In genomic region chr1:61426884-61427283, GRCh38 we compare ENCODE assay signal across 17 cellular contexts.
"Had no signal": no experiment of that assay in that cellular context is flagged by ENCODE, and none has a peak within 500 bp of the region (broad histone marks: within the 10 kb centered on the region; RNA-seq: fewer than 3 reads in every experiment).

No MANE protein-coding gene starts in this region.

- ATAC-seq: activated T-helper 17 cell treated with anti-CD3 and anti-CD28 coated beads, Interleukin-2, amount 50 U/mL, for 72 hours; esophagus mucosa; natural killer cell treated with Interleukin-12 subunit alpha and Interleukin-12 subunit beta and Interleukin-15 and Interleukin-18, amount 100 ng/mL, for 72 hours; stimulated activated memory B cell treated with anti-CD40 and anti-IgM and Interleukin-4, amounts not matched to agents 10 μg/mL and 1 μg/mL and 100 μg/mL, for 72 hours had no signal

- H3K27me3 Mint-ChIP-seq: activated naive CD4-positive, alpha-beta T cell treated with anti-CD3 and anti-CD28 coated beads, Interleukin-2, amount 50 U/mL, for 24 hours; activated T-helper 17 cell treated with anti-CD3 and anti-CD28 coated beads, Interleukin-2, amount 50 U/mL, for 72 hours had no signal

- H3K36me3 Mint-ChIP-seq: activated naive CD4-positive, alpha-beta T cell treated with anti-CD3 and anti-CD28 coated beads, Interleukin-2, amount 50 U/mL, for 24 hours; natural killer cell treated with Interleukin-12 subunit alpha and Interleukin-12 subunit beta and Interleukin-15 and Interleukin-18, amount 100 ng/mL, for 72 hours; stimulated activated memory B cell treated with anti-CD40 and anti-IgM and Interleukin-4, amounts not matched to agents 10 μg/mL and 1 μg/mL and 100 μg/mL, for 72 hours had no signal

- H3K27me3 ChIP-seq: adrenal gland, colonic mucosa, thyroid gland, uterus had no signal

- H3K4me1 Mint-ChIP-seq: activated naive CD4-positive, alpha-beta T cell treated with anti-CD3 and anti-CD28 coated beads, Interleukin-2, amount 50 U/mL, for 24 hours; activated T-helper 17 cell treated with anti-CD3 and anti-CD28 coated beads, Interleukin-2, amount 50 U/mL, for 72 hours had no signal

- H3K9me3 ChIP-seq: adrenal gland, colonic mucosa, prostate gland, thyroid gland, uterus had no signal

- H3K9me3 Mint-ChIP-seq: activated naive CD4-positive, alpha-beta T cell treated with anti-CD3 and anti-CD28 coated beads, Interleukin-2, amount 50 U/mL, for 24 hours; activated T-helper 17 cell treated with anti-CD3 and anti-CD28 coated beads, Interleukin-2, amount 50 U/mL, for 72 hours; natural killer cell treated with Interleukin-12 subunit alpha and Interleukin-12 subunit beta and Interleukin-15 and Interleukin-18, amount 100 ng/mL, for 72 hours had no signal

- H3K36me3 ChIP-seq: adrenal gland, colonic mucosa, prostate gland, thyroid gland, uterus had no signal

- H3K27ac Mint-ChIP-seq: activated naive CD4-positive, alpha-beta T cell treated with anti-CD3 and anti-CD28 coated beads, Interleukin-2, amount 50 U/mL, for 24 hours; activated T-helper 17 cell treated with anti-CD3 and anti-CD28 coated beads, Interleukin-2, amount 50 U/mL, for 72 hours; natural killer cell treated with Interleukin-12 subunit alpha and Interleukin-12 subunit beta and Interleukin-15 and Interleukin-18, amount 100 ng/mL, for 72 hours; stimulated activated memory B cell treated with anti-CD40 and anti-IgM and Interleukin-4, amounts not matched to agents 10 μg/mL and 1 μg/mL and 100 μg/mL, for 72 hours had no signal

- H3K4me1 ChIP-seq: colonic mucosa, prostate gland, uterus had no signal

- H3K4me3 Mint-ChIP-seq: activated naive CD4-positive, alpha-beta T cell treated with anti-CD3 and anti-CD28 coated beads, Interleukin-2, amount 50 U/mL, for 24 hours; activated T-helper 17 cell treated with anti-CD3 and anti-CD28 coated beads, Interleukin-2, amount 50 U/mL, for 72 hours; natural killer cell treated with Interleukin-12 subunit alpha and Interleukin-12 subunit beta and Interleukin-15 and Interleukin-18, amount 100 ng/mL, for 72 hours; stimulated activated memory B cell treated with anti-CD40 and anti-IgM and Interleukin-4, amounts not matched to agents 10 μg/mL and 1 μg/mL and 100 μg/mL, for 72 hours had no signal

- H3K27ac ChIP-seq: adrenal gland, colonic mucosa, prostate gland, thyroid gland, uterus had no signal

- H3K4me3 ChIP-seq: adrenal gland, colonic mucosa, prostate gland, thyroid gland, uterus had no signal

- DNase-seq: activated CD4-positive, alpha-beta T cell treated with anti-CD3 and anti-CD28 coated beads, Interleukin-2, amount 50 U/mL, for 4 hours; activated CD4-positive, CD25-positive, alpha-beta regulatory T cell treated with anti-CD3 and anti-CD28 coated beads, Interleukin-2, amount 50 U/mL, for 72 hours; adrenal gland; central memory CD4-positive, alpha-beta T cell; colonic mucosa; mesendoderm; occipital lobe; stimulated activated CD4-positive, alpha-beta T cell treated with anti-CD3 and anti-CD28 coated beads, Interleukin-2, amount 100 ng/mL, for 48 hours; T-helper 1 cell; thyroid gland; uterus had no signal
